In the genomic region with DNA sequence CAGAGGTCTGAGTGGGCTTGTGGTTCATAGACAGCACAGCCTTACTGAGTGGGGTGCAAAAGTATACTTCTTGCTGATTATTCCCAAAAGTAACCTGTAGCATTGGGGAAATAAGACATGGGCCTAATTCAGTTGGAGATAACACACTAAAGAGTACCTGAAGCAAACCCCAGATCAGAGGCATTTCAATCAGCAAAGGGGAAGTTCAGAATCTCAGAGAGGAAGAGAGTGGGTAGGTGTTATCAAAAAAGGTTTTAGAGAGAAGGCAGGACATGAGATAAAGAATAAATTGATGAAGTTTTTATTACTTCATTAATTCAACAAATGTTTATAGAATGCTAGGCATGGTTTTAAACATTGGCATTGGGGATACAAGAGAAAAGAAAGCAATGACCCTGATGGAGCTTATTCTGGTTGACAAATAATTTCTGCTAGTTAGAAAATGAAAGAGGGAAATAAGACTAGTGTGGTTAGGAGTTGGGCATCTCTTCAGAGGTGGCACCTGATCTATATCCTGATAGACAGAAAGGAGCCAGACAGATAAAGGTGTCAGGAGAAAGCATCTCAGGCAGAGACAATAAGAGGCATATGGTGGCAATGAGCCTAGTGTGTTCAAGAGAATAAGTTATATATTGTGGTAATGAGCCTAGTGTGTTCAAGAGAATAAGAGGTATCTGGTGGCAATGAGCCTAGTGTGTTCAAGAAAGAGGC, we compare ENCODE assay signal across 1 cellular context.
TF ChIP-seq lines count a peak whose summit lies in the region.

No MANE protein-coding gene starts in this region.

TF ChIP-seq in GM12878, 131 proteins besides CTCF, POLR2A, EP300 and RAD21 (continued from another document):
- TF ChIP-seq, protein P1, sequence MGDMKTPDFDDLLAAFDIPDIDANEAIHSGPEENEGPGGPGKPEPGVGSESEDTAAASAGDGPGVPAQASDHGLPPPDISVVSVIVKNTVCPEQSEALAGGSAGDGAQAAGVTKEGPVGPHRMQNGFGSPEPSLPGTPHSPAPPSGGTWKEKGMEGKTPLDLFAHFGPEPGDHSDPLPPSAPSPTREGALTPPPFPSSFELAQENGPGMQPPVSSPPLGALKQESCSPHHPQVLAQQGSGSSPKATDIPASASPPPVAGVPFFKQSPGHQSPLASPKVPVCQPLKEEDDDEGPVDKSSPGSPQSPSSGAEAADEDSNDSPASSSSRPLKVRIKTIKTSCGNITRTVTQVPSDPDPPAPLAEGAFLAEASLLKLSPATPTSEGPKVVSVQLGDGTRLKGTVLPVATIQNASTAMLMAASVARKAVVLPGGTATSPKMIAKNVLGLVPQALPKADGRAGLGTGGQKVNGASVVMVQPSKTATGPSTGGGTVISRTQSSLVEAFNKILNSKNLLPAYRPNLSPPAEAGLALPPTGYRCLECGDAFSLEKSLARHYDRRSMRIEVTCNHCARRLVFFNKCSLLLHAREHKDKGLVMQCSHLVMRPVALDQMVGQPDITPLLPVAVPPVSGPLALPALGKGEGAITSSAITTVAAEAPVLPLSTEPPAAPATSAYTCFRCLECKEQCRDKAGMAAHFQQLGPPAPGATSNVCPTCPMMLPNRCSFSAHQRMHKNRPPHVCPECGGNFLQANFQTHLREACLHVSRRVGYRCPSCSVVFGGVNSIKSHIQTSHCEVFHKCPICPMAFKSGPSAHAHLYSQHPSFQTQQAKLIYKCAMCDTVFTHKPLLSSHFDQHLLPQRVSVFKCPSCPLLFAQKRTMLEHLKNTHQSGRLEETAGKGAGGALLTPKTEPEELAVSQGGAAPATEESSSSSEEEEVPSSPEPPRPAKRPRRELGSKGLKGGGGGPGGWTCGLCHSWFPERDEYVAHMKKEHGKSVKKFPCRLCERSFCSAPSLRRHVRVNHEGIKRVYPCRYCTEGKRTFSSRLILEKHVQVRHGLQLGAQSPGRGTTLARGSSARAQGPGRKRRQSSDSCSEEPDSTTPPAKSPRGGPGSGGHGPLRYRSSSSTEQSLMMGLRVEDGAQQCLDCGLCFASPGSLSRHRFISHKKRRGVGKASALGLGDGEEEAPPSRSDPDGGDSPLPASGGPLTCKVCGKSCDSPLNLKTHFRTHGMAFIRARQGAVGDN (IDR thresholded peaks at IDR 0.05), result no peak
- TF ChIP-seq KAT2A (conservative IDR thresholded peaks at IDR 0.05; ENCODE audit: control insufficient read depth, low read depth, low read length) (no peak), SUZ12 (IDR thresholded peaks at IDR 0.05; ENCODE audit: unreplicated experiment) (no peak), EZH2 (IDR thresholded peaks at IDR 0.05; ENCODE audit: borderline replicate concordance, control insufficient read depth, low read depth, low read length) (no peak), DPF2 (IDR thresholded peaks at IDR 0.05) (no peak), ZZZ3 (IDR thresholded peaks at IDR 0.05; ENCODE audit: control insufficient read depth, insufficient read length, low read depth) (no peak), CHD2 (IDR thresholded peaks at IDR 0.05; ENCODE audit: borderline replicate concordance, low read depth, low read length) (no peak), PML (IDR thresholded peaks at IDR 0.05; ENCODE audit: low read length) (no peak), LARP7 (IDR thresholded peaks at IDR 0.05) (no peak)
- TF ChIP-seq, protein P2, sequence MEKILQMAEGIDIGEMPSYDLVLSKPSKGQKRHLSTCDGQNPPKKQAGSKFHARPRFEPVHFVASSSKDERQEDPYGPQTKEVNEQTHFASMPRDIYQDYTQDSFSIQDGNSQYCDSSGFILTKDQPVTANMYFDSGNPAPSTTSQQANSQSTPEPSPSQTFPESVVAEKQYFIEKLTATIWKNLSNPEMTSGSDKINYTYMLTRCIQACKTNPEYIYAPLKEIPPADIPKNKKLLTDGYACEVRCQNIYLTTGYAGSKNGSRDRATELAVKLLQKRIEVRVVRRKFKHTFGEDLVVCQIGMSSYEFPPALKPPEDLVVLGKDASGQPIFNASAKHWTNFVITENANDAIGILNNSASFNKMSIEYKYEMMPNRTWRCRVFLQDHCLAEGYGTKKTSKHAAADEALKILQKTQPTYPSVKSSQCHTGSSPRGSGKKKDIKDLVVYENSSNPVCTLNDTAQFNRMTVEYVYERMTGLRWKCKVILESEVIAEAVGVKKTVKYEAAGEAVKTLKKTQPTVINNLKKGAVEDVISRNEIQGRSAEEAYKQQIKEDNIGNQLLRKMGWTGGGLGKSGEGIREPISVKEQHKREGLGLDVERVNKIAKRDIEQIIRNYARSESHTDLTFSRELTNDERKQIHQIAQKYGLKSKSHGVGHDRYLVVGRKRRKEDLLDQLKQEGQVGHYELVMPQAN (conservative IDR thresholded peaks at IDR 0.05), result no peak
- TF ChIP-seq, protein P3, sequence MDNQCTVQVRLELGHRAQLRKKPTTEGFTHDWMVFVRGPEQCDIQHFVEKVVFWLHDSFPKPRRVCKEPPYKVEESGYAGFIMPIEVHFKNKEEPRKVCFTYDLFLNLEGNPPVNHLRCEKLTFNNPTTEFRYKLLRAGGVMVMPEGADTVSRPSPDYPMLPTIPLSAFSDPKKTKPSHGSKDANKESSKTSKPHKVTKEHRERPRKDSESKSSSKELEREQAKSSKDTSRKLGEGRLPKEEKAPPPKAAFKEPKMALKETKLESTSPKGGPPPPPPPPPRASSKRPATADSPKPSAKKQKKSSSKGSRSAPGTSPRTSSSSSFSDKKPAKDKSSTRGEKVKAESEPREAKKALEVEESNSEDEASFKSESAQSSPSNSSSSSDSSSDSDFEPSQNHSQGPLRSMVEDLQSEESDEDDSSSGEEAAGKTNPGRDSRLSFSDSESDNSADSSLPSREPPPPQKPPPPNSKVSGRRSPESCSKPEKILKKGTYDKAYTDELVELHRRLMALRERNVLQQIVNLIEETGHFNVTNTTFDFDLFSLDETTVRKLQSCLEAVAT (IDR thresholded peaks at IDR 0.05), result no peak
- TF ChIP-seq, protein P4, sequence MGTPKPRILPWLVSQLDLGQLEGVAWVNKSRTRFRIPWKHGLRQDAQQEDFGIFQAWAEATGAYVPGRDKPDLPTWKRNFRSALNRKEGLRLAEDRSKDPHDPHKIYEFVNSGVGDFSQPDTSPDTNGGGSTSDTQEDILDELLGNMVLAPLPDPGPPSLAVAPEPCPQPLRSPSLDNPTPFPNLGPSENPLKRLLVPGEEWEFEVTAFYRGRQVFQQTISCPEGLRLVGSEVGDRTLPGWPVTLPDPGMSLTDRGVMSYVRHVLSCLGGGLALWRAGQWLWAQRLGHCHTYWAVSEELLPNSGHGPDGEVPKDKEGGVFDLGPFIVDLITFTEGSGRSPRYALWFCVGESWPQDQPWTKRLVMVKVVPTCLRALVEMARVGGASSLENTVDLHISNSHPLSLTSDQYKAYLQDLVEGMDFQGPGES (IDR thresholded peaks at IDR 0.05), result no peak
TF ChIP-seq in GM12878: peak in this region for 0.
